In genomic region chr7:107167483-107168232, GRCh38 we compare ENCODE assay signal across 1 cellular context.
A peak's percentile ranks its signal among the peaks of the same experiment; 100 is the strongest.
TF ChIP-seq lines count a peak whose summit lies in the region.

No MANE protein-coding gene starts in this region.

TF ChIP-seq in K562, 482 proteins besides CTCF, POLR2A, EP300 and RAD21 (continued from another document and continues in another):
- no peak for TF ChIP-seq ZNF609 (CRISPR knock-in tag; IDR thresholded peaks at IDR 0.05; ENCODE audit: borderline replicate concordance)
- no peak; the same call in 1 of the 2 replicates for TF ChIP-seq ELF1 (tag; IDR thresholded peaks at IDR 0.05)
- TF ChIP-seq CSDE1 (IDR thresholded peaks at IDR 0.05) = peak in 1 of 2 experiments; percentile 69; a peak in 2 of 4 replicates
- peak; percentile 79; the same call in 1 of the 2 replicates for TF ChIP-seq CUX1 (CRISPR knock-in tag; IDR thresholded peaks at IDR 0.05)
- TF ChIP-seq HIVEP1 (CRISPR knock-in tag; IDR thresholded peaks at IDR 0.05) = no peak
- 0 out of 4 replicates have a peak, but pooled peaks of 1 of the 2 experiments have one; percentile 13 for TF ChIP-seq TEAD1 (CRISPR knock-in tag; IDR thresholded peaks at IDR 0.05)
- TF ChIP-seq NKRF (IDR thresholded peaks at IDR 0.05; ENCODE audit: borderline replicate concordance) = no peak
- TF ChIP-seq, protein P1, sequence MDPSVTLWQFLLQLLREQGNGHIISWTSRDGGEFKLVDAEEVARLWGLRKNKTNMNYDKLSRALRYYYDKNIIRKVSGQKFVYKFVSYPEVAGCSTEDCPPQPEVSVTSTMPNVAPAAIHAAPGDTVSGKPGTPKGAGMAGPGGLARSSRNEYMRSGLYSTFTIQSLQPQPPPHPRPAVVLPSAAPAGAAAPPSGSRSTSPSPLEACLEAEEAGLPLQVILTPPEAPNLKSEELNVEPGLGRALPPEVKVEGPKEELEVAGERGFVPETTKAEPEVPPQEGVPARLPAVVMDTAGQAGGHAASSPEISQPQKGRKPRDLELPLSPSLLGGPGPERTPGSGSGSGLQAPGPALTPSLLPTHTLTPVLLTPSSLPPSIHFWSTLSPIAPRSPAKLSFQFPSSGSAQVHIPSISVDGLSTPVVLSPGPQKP (CRISPR knock-in tag; IDR thresholded peaks at IDR 0.05) = no peak
- TF ChIP-seq CGGBP1 (CRISPR knock-in tag; IDR thresholded peaks at IDR 0.05) = no peak
- TF ChIP-seq ZNF140 (CRISPR knock-in tag; IDR thresholded peaks at IDR 0.05) = no peak
- TF ChIP-seq ZNF79 (CRISPR knock-in tag; IDR thresholded peaks at IDR 0.05; ENCODE audit: low read depth) = no peak
- peak; percentile 24; the same call in 1 of the 2 replicates for TF ChIP-seq MTA3 (IDR thresholded peaks at IDR 0.05; ENCODE audit: borderline replicate concordance)
- no peak for TF ChIP-seq ZFP1 (CRISPR knock-in tag; IDR thresholded peaks at IDR 0.05)
- no peak for TF ChIP-seq SAFB2 (IDR thresholded peaks at IDR 0.05; ENCODE audit: borderline replicate concordance, low read depth, low read length, severe bottlenecking)
- peak; percentile 33; the same call in 1 of the 2 replicates for TF ChIP-seq TEAD2 (tag; IDR thresholded peaks at IDR 0.05)
- TF ChIP-seq, protein P2, sequence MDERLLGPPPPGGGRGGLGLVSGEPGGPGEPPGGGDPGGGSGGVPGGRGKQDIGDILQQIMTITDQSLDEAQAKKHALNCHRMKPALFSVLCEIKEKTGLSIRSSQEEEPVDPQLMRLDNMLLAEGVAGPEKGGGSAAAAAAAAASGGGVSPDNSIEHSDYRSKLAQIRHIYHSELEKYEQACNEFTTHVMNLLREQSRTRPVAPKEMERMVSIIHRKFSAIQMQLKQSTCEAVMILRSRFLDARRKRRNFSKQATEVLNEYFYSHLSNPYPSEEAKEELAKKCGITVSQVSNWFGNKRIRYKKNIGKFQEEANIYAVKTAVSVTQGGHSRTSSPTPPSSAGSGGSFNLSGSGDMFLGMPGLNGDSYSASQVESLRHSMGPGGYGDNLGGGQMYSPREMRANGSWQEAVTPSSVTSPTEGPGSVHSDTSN (CRISPR knock-in tag; IDR thresholded peaks at IDR 0.05; ENCODE audit: low read depth) = no peak
- TF ChIP-seq, protein P2 (tag; conservative IDR thresholded peaks at IDR 0.05; ENCODE audit: low read depth) = 0 out of 2 replicates have a peak, but pooled peaks have one; percentile 17
- TF ChIP-seq NONO (IDR thresholded peaks at IDR 0.05; ENCODE audit: low read depth in 2 of 2, low read length in 1 of 2) = peak; percentile 0 to 19; a peak in 1 of 4 replicates
- no peak for TF ChIP-seq ADNP (tag; IDR thresholded peaks at IDR 0.05)
- TF ChIP-seq CEBPB (tag; IDR thresholded peaks at IDR 0.05) = peak; percentile 98
- TF ChIP-seq EGR1 (conservative IDR thresholded peaks at IDR 0.05) = peak; percentile 99
- TF ChIP-seq, protein P3, sequence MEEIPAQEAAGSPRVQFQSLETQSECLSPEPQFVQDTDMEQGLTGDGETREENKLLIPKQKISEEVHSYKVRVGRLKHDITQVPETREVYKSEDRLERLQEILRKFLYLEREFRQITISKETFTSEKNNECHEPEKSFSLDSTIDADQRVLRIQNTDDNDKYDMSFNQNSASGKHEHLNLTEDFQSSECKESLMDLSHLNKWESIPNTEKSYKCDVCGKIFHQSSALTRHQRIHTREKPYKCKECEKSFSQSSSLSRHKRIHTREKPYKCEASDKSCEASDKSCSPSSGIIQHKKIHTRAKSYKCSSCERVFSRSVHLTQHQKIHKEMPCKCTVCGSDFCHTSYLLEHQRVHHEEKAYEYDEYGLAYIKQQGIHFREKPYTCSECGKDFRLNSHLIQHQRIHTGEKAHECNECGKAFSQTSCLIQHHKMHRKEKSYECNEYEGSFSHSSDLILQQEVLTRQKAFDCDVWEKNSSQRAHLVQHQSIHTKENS (CRISPR knock-in tag; IDR thresholded peaks at IDR 0.05) = no peak
- no peak for TF ChIP-seq E2F6 (IDR thresholded peaks at IDR 0.05; ENCODE audit: borderline replicate concordance in 1 of 2, extremely low read depth in 1 of 2, insufficient read depth in 1 of 2, insufficient read length in 1 of 2, low read depth in 1 of 2, low read length in 1 of 2, poor library complexity in 1 of 2, severe bottlenecking in 1 of 2)
- no peak for TF ChIP-seq SRSF9 (IDR thresholded peaks at IDR 0.05; ENCODE audit: borderline replicate concordance, low read depth, low read length)
- no peak for TF ChIP-seq ZNF143 (CRISPR knock-in tag; IDR thresholded peaks at IDR 0.05)
- TF ChIP-seq ZNF780A (CRISPR knock-in tag; IDR thresholded peaks at IDR 0.05) = 0 out of 2 replicates have a peak, but pooled peaks have one; percentile 63
- peak; percentile 79 for TF ChIP-seq TAF1 (IDR thresholded peaks at IDR 0.05; ENCODE audit: control insufficient read depth, extremely low read depth, insufficient read depth, low read length, severe bottlenecking)
- TF ChIP-seq ZNF830 (CRISPR knock-in tag; IDR thresholded peaks at IDR 0.05) = no peak
- TF ChIP-seq ZNF280B (CRISPR knock-in tag; IDR thresholded peaks at IDR 0.05) = no peak
- TF ChIP-seq, protein P4, sequence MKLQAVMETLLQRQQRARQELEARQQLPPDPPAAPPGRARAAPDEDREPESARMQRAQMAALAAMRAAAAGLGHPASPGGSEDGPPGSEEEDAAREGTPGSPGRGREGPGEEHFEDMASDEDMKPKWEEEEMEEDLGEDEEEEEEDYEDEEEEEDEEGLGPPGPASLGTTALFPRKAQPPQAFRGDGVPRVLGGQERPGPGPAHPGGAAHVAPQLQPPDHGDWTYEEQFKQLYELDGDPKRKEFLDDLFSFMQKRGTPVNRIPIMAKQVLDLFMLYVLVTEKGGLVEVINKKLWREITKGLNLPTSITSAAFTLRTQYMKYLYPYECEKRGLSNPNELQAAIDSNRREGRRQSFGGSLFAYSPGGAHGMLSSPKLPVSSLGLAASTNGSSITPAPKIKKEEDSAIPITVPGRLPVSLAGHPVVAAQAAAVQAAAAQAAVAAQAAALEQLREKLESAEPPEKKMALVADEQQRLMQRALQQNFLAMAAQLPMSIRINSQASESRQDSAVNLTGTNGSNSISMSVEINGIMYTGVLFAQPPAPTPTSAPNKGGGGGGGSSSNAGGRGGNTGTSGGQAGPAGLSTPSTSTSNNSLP (IDR thresholded peaks at IDR 0.05; ENCODE audit: borderline replicate concordance, low read depth, low read length) = no peak; the same call in 1 of the 2 replicates
- 0 out of 2 replicates have a peak, but pooled peaks have one; percentile 31 for TF ChIP-seq SMAD3 (CRISPR knock-in tag; conservative IDR thresholded peaks at IDR 0.05)
- TF ChIP-seq ZNF3 (CRISPR knock-in tag; IDR thresholded peaks at IDR 0.05) = no peak
- TF ChIP-seq TCF3 (CRISPR knock-in tag; IDR thresholded peaks at IDR 0.05) = no peak
- TF ChIP-seq SMARCA5 (IDR thresholded peaks at IDR 0.05) = peak; percentile 91
